In the genomic region with DNA sequence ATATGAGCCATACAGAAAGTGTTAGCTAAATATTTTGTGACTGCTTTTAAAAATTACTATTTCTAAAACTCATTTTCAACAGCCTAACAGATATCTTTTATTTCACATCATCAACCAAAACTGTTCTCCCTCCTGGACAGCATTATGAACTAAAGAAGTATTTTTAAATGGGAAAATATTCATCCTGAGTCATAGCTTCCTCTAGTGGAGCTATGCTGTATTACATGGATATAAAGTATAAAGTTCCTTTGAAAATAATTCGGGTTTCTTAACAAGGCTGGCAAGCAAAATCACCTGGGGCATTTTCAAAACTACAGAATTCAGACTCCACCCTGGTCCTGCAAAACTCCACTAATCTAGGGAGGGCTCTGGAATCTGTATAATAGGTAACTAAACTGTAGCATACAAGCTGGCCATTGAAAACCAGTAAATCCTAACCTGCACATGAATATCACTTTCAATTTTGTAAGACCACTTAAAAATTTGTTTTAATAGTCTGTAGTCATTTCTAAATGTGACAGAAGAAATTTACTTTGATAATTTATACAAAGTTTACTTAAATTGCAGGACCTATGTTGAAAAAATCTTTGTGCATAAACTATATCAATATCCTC, we compare ENCODE assay signal across 9 cellular contexts. TPM values are rescaled to one million over a fixed set of nuclear protein-coding genes. Genes with fewer than 3 reads are reported as not detected.
DNase-seq lines count a peak whose midpoint lies in the region; ATAC-seq and TF ChIP-seq lines count a peak whose summit lies in the region.
"Had no signal": no experiment of that assay in that cellular context is flagged by ENCODE, and none has a peak within 500 bp of the region (broad histone marks: within the 10 kb centered on the region; RNA-seq: fewer than 3 reads in every experiment).

No MANE protein-coding gene starts in this region.

- H3K79me2 ChIP-seq in ACC112 (ENCODE audit: control insufficient read depth, insufficient read depth, low read length, unreplicated experiment): no peaks in the 10 kb centered on the region

- POLR2A ChIA-PET in WTC11 (lab: Charles Lee): interaction anchor here (0.6 kb wide), 1 partner anchor 76 kb away, joined by 6 read pairs; no protein-coding TSS in a partner anchor

- peak; percentile 72 to 74 for TF ChIP-seq RAD21 in liver (IDR thresholded peaks at IDR 0.05)

- no peaks in the 10 kb centered on the region for H3K9me3 ChIP-seq in liver (ENCODE audit: control insufficient read depth in 4 of 4, low read length in 3 of 4)

- H3K27ac ChIP-seq in ACC112 (ENCODE audit: low read depth, low read length) (no peak overlapping the region), liver (ENCODE audit: low read depth in 1 of 2, low read length in 2 of 2) (no peak overlapping the region)
- H3K27ac ChIP-seq: epithelial cell of prostate had no signal

- DNase-seq in LoVo (ENCODE audit: low spot score) (peak; percentile 59), WTC11 (ENCODE audit: low spot score) (no peak), middle frontal gyrus (ENCODE audit: extremely low spot score, low spot score) (no peak)
- DNase-seq in activated CD4-positive, CD25-positive, alpha-beta regulatory T cell treated with anti-CD3 and anti-CD28 coated beads, Interleukin-2, amount 50 U/mL, for 72 hours: no peak

- H3K4me1 Mint-ChIP-seq in WTC11: peaks cover 5% of the 10 kb centered on the region

- H3K4me3 Mint-ChIP-seq in WTC11: no peak overlapping the region

- TF ChIP-seq CTCF in WTC11 (IDR thresholded peaks at IDR 0.05) (peak; percentile 78), liver (IDR thresholded peaks at IDR 0.05; ENCODE audit: low read depth, low read length, missing input control) (peak; percentile 49)

- 20% methylated on average over 1 of the region's 1 CpG for WGBS in liver

- H3K36me3 ChIP-seq in ACC112 (ENCODE audit: insufficient read depth, low read length) (no peaks in the 10 kb centered on the region), liver (ENCODE audit: control insufficient read depth in 4 of 4, insufficient read depth in 3 of 4, low read depth in 1 of 4, low read length in 3 of 4) (no peaks in the 10 kb centered on the region)

- no peaks in the 10 kb centered on the region for H3K36me3 Mint-ChIP-seq in WTC11

- H3K27me3 ChIP-seq in ACC112 (ENCODE audit: insufficient read depth, low read length) (no peaks in the 10 kb centered on the region), liver (ENCODE audit: control insufficient read depth in 4 of 4, insufficient read depth in 4 of 4, low read length in 3 of 4) (no peaks in the 10 kb centered on the region)

- CTCF ChIA-PET in WTC11 (lab: Charles Lee): interaction anchor here (0.7 to 4.3 kb wide), 12 partner anchors 12 to 190 kb away, joined by 3 to 66 read pairs (median 6); a partner anchor contains a TSS

- H2AFZ ChIP-seq in ACC112 (ENCODE audit: low read length, unreplicated experiment): peak overlapping the region; percentile 70

- ATAC-seq in GM18498 (IDR thresholded peaks at IDR 0.05; ENCODE audit: unreplicated experiment): peak; percentile 55
- peak; percentile 46; the same call in 1 of the 2 replicates for ATAC-seq in WTC11
- no peak for ATAC-seq in GM21526 (IDR thresholded peaks at IDR 0.05; ENCODE audit: low FRiP score, unreplicated experiment)

- H3K27ac Mint-ChIP-seq in WTC11: no peak overlapping the region

- H3K27me3 Mint-ChIP-seq in WTC11 (ENCODE audit: low read depth): no peaks in the 10 kb centered on the region; the same call in 1 of the 2 replicates

- no peaks in the 10 kb centered on the region for H3K9me3 Mint-ChIP-seq in WTC11

- H3K4me3 ChIP-seq in ACC112 (ENCODE audit: low read depth, low read length) (peak overlapping the region; percentile 55), liver (ENCODE audit: low read depth in 1 of 3, low read length in 3 of 3) (no peak overlapping the region)

- no peak overlapping the region for H3K9ac ChIP-seq in liver (ENCODE audit: low read depth in 1 of 2, low read length in 2 of 2)

- H3K4me1 ChIP-seq in ACC112 (ENCODE audit: control insufficient read depth, insufficient read depth, low read length, unreplicated experiment): peaks cover 14% of the 10 kb centered on the region
- H3K4me1 ChIP-seq in liver (ENCODE audit: control insufficient read depth in 4 of 4, insufficient read depth in 4 of 4, low read length in 3 of 4): no peaks in the 10 kb centered on the region

TF ChIP-seq in WTC11, 78 proteins besides CTCF, POLR2A, EP300 and RAD21 (continues in another document):
- TF ChIP-seq, protein P1, sequence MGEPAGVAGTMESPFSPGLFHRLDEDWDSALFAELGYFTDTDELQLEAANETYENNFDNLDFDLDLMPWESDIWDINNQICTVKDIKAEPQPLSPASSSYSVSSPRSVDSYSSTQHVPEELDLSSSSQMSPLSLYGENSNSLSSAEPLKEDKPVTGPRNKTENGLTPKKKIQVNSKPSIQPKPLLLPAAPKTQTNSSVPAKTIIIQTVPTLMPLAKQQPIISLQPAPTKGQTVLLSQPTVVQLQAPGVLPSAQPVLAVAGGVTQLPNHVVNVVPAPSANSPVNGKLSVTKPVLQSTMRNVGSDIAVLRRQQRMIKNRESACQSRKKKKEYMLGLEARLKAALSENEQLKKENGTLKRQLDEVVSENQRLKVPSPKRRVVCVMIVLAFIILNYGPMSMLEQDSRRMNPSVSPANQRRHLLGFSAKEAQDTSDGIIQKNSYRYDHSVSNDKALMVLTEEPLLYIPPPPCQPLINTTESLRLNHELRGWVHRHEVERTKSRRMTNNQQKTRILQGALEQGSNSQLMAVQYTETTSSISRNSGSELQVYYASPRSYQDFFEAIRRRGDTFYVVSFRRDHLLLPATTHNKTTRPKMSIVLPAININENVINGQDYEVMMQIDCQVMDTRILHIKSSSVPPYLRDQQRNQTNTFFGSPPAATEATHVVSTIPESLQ (CRISPR knock-in tag; IDR thresholded peaks at IDR 0.05): no peak
- no peak for TF ChIP-seq PRRX2 (CRISPR knock-in tag; IDR thresholded peaks at IDR 0.05)
- TF ChIP-seq, protein P2, sequence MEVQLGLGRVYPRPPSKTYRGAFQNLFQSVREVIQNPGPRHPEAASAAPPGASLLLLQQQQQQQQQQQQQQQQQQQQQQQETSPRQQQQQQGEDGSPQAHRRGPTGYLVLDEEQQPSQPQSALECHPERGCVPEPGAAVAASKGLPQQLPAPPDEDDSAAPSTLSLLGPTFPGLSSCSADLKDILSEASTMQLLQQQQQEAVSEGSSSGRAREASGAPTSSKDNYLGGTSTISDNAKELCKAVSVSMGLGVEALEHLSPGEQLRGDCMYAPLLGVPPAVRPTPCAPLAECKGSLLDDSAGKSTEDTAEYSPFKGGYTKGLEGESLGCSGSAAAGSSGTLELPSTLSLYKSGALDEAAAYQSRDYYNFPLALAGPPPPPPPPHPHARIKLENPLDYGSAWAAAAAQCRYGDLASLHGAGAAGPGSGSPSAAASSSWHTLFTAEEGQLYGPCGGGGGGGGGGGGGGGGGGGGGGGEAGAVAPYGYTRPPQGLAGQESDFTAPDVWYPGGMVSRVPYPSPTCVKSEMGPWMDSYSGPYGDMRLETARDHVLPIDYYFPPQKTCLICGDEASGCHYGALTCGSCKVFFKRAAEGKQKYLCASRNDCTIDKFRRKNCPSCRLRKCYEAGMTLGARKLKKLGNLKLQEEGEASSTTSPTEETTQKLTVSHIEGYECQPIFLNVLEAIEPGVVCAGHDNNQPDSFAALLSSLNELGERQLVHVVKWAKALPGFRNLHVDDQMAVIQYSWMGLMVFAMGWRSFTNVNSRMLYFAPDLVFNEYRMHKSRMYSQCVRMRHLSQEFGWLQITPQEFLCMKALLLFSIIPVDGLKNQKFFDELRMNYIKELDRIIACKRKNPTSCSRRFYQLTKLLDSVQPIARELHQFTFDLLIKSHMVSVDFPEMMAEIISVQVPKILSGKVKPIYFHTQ (CRISPR knock-in tag; IDR thresholded peaks at IDR 0.05): no peak

TF ChIP-seq in liver, 16 proteins besides CTCF, POLR2A, EP300 and RAD21:
- TF ChIP-seq, protein P3, sequence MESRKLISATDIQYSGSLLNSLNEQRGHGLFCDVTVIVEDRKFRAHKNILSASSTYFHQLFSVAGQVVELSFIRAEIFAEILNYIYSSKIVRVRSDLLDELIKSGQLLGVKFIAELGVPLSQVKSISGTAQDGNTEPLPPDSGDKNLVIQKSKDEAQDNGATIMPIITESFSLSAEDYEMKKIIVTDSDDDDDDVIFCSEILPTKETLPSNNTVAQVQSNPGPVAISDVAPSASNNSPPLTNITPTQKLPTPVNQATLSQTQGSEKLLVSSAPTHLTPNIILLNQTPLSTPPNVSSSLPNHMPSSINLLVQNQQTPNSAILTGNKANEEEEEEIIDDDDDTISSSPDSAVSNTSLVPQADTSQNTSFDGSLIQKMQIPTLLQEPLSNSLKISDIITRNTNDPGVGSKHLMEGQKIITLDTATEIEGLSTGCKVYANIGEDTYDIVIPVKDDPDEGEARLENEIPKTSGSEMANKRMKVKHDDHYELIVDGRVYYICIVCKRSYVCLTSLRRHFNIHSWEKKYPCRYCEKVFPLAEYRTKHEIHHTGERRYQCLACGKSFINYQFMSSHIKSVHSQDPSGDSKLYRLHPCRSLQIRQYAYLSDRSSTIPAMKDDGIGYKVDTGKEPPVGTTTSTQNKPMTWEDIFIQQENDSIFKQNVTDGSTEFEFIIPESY (IDR thresholded peaks at IDR 0.05): no peak
- no peak for TF ChIP-seq EGR1 (IDR thresholded peaks at IDR 0.05; ENCODE audit: low read depth in 2 of 2)

RNA-seq across cellular contexts. Expression of a gene that starts 53.5 kb away (rescaled TPM):
- total RNA-seq in WTC11 (2021): 0.80 to 1.2 TPM (median 0.98 TPM) in 3 replicates
- total RNA-seq in liver: under 1 TPM in 1 of 2 donors, not detected in 1; 0.23 TPM
- polyA plus RNA-seq in liver: under 1 TPM in 1 of 2 donors, not detected in 1; 0.05 TPM
